ENCODE assay signal across 8 cellular contexts in the genomic region with DNA sequence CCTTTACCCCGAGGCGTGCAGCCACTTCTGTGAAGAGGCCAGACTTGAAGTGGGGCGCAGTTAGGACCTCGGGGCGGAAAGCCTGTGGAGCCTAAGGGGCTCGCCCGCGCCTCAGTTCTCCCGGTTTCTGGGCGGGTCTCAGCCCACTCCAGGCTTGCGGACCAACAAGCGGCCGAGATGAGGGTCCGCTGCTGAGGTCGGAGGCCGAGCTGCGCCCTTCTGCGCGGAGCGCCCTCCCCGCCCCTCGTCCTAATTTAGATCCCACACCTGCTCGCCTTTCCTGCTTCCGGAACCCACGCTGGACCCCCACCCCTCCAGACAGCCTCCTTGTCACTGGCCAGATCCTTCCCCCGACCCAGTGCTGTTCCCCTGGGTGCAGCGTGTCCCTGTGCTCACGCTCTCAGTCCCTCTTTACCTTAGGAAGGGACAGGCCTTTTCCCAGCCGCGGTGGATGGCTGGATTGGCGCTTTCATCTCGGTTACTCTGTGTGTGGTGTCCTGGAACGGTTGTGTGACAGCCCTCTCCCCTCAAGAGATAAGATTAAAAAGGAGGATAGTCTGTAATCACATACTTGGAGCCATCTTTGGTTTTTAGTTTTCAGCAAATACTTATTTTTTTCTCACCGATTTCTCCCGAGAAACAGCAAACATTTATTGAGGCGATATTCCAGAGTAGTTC. TPM values are rescaled to one million over a fixed set of nuclear protein-coding genes. Genes with fewer than 3 reads are reported as not detected.
DNase-seq lines count a peak whose midpoint lies in the region; ATAC-seq and TF ChIP-seq lines count a peak whose summit lies in the region.

No MANE protein-coding gene starts in this region.

- POLR2A ChIA-PET in MCF 10A (lab: Yijun Ruan, JAX) = interaction anchor here (0.7 to 6.7 kb wide), 8 partner anchors 9 to 145 kb away, joined by 3 to 65 read pairs (median 4); partner anchors contain the start of genes LSM12, TMUB2 and UBTF

- no peaks in the 10 kb centered on the region for H3K36me3 ChIP-seq in uterus

- H3K4me1 Mint-ChIP-seq in MCF 10A (ENCODE audit: insufficient read depth, unreplicated experiment) = peaks cover 46% of the 10 kb centered on the region
- H3K4me1 Mint-ChIP-seq in memory B cell = peaks cover 40% of the 10 kb centered on the region

- peak overlapping the region; percentile 63 for H3K4me3 ChIP-seq in LNCaP clone FGC (ENCODE audit: low read depth, low read length)
- peak overlapping the region; percentile 58 to 70 for H3K4me3 ChIP-seq in uterus

- H3K9me3 Mint-ChIP-seq in MCF 10A (ENCODE audit: unreplicated experiment) (no peaks in the 10 kb centered on the region), memory B cell (no peaks in the 10 kb centered on the region)

- H3K27ac ChIP-seq in uterus = peak overlapping the region; percentile 98 to 99

- H3K9me3 ChIP-seq in uterus = no peaks in the 10 kb centered on the region

- ATAC-seq in memory B cell (ENCODE audit: low read depth) = no peak
- ATAC-seq in HG03571 (IDR thresholded peaks at IDR 0.05; ENCODE audit: unreplicated experiment) = no peak

- DNase-seq in DMS79 treated with DMSO at 0.1 percent for 48 hours (lab: John Stamatoyannopoulos, UW) = peak; percentile 60
- DNase-seq in DMS79 (lab: John Stamatoyannopoulos, UW) = no peak
- DNase-seq in LNCaP clone FGC (ENCODE audit: low read depth) = no peak
- no peak for DNase-seq in MCF 10A (ENCODE audit: unreplicated experiment)
- no peak for DNase-seq in memory B cell (ENCODE audit: low spot score in 2 of 2)
- DNase-seq in uterus = no peak
- no peak for DNase-seq in dedifferentiated amniotic fluid mesenchymal stem cell (ENCODE audit: extremely low spot score)

- H3K27ac Mint-ChIP-seq in MCF 10A (ENCODE audit: low read depth, unreplicated experiment) = peak overlapping the region; percentile 95
- H3K27ac Mint-ChIP-seq in memory B cell = peak overlapping the region; percentile 89

- no peak for TF ChIP-seq POLR2A in uterus (IDR thresholded peaks at IDR 0.05)

- CTCF ChIA-PET in MCF 10A (lab: Yijun Ruan, JAX) = no interaction called here

- TSS peak; percentile 75 for BruUV-seq in MCF 10A (replicated peaks; lab: Mats Ljungman, UMichigan)

- H3K27me3 ChIP-seq in uterus = no peaks in the 10 kb centered on the region

- H3K4me1 ChIP-seq in uterus = peaks cover 0 to 14% of the 10 kb centered on the region in 2 donors

- no peak for TF ChIP-seq CTCF in LNCaP clone FGC (IDR thresholded peaks at IDR 0.05; ENCODE audit: control insufficient read depth, extremely low read depth, insufficient read depth)
- TF ChIP-seq CTCF in MCF 10A (IDR thresholded peaks at IDR 0.05; ENCODE audit: unreplicated experiment) = no peak
- TF ChIP-seq CTCF in uterus (IDR thresholded peaks at IDR 0.05) = peak in 1 of 4 experiments; percentile 1

- H3K4me3 Mint-ChIP-seq in MCF 10A (ENCODE audit: unreplicated experiment) (peak overlapping the region; percentile 89), memory B cell (peak overlapping the region; percentile 92)

- intact Hi-C loops in MCF 10A (cut with micrococcal nuclease) (loop anchor here (1.0 kb wide), 2 partner anchors 18 to 126 kb away; no protein-coding TSS in a partner anchor), uterus (cut with DNase I; ENCODE audit: low total_unique reads) (no loop called here)

- peaks cover 36% of the 10 kb centered on the region for H3K36me3 Mint-ChIP-seq in MCF 10A (ENCODE audit: insufficient read depth, unreplicated experiment)
- H3K36me3 Mint-ChIP-seq in memory B cell = peaks cover 7% of the 10 kb centered on the region

- H3K27me3 Mint-ChIP-seq in MCF 10A (ENCODE audit: insufficient read depth, unreplicated experiment) = no peaks in the 10 kb centered on the region
- H3K27me3 Mint-ChIP-seq in memory B cell = no peaks in the 10 kb centered on the region

RNA-seq across cellular contexts. Expression of gene ATXN7L3, which starts 0.9 kb away (rescaled TPM):
- 65.7 and 74.8 TPM in 2 replicates for total RNA-seq in MCF 10A (2022)
- total RNA-seq in uterus = 10 to 100 TPM in 3 of 4 donors, 1 to 10 TPM in 1; 4.6 to 98.4 (median 36.2) TPM

RNA-seq across cellular contexts. Expression of gene TMUB2, which starts 13.8 kb away (rescaled TPM):
- total RNA-seq in MCF 10A (2022) (26.5 and 37.7 TPM in 2 replicates), uterus (10 to 100 TPM in 3 of 4 donors, 1 to 10 TPM in 1; 7.4 to 41.8 (median 32.6) TPM)

RNA-seq across cellular contexts. Expression of gene UBTF, which starts 18.9 kb away (rescaled TPM):
- 71.4 and 79.7 TPM in 2 replicates for total RNA-seq in MCF 10A (2022)
- 100 to 1,000 TPM in 1 of 4 donors, 10 to 100 TPM in 3; 17.4 to 124 (median 72.9) TPM for total RNA-seq in uterus

RNA-seq across cellular contexts. Expression of gene ASB16, which starts 30.1 kb away (rescaled TPM):
- total RNA-seq in MCF 10A (2022) (not detected in 2 replicates), uterus (1 to 10 TPM in 2 of 4 donors, under 1 TPM in 1, not detected in 1; 0.14 to 2.3 (median 1.3) TPM)

RNA-seq across cellular contexts. Expression of gene HROB, which starts 58.9 kb away (rescaled TPM):
- total RNA-seq in MCF 10A (2022) = 5.4 and 6.7 TPM in 2 replicates
- total RNA-seq in uterus = 1 to 10 TPM in 2 of 4 donors, not detected in 2; 1.6 to 2.4 TPM
